13 cellular contexts compared by ENCODE assay signal in genomic region chr12:12614342-12614741, GRCh38.
"Had no signal": no experiment of that assay in that cellular context is flagged by ENCODE, and none has a peak within 500 bp of the region (broad histone marks: within the 10 kb centered on the region; RNA-seq: fewer than 3 reads in every experiment).

No MANE protein-coding gene starts in this region.

- H3K27me3 ChIP-seq: dorsolateral prefrontal cortex, upper lobe of right lung had no signal

- DNase-seq: activated CD4-positive, alpha-beta T cell treated with anti-CD3 and anti-CD28 coated beads for 1 hour; dorsolateral prefrontal cortex; hypothalamus; lower lobe of right lung; midbrain; occipital lobe; SIG-M5; stimulated activated CD4-positive, alpha-beta T cell treated with anti-CD3 and anti-CD28 coated beads, Interleukin-2, amount 100 ng/mL, for 24 hours; stimulated activated naive CD4-positive, alpha-beta T cell treated with Interleukin-2 at 50 U/mL for 16 hours; T-helper 9 cell; upper lobe of right lung had no signal

- H3K4me3 ChIP-seq: lower lobe of right lung, upper lobe of right lung had no signal

- H3K9me3 ChIP-seq: lower lobe of right lung, upper lobe of right lung had no signal

- H3K27me3 Mint-ChIP-seq: progenitor cell of endocrine pancreas had no signal

- H3K27ac ChIP-seq: lower lobe of right lung, upper lobe of right lung had no signal

- H3K27ac Mint-ChIP-seq: progenitor cell of endocrine pancreas had no signal

- ATAC-seq: lower lobe of right lung, sciatic nerve, upper lobe of right lung had no signal
